Comparison of ENCODE assay signal across 10 cellular contexts in the genomic region with DNA sequence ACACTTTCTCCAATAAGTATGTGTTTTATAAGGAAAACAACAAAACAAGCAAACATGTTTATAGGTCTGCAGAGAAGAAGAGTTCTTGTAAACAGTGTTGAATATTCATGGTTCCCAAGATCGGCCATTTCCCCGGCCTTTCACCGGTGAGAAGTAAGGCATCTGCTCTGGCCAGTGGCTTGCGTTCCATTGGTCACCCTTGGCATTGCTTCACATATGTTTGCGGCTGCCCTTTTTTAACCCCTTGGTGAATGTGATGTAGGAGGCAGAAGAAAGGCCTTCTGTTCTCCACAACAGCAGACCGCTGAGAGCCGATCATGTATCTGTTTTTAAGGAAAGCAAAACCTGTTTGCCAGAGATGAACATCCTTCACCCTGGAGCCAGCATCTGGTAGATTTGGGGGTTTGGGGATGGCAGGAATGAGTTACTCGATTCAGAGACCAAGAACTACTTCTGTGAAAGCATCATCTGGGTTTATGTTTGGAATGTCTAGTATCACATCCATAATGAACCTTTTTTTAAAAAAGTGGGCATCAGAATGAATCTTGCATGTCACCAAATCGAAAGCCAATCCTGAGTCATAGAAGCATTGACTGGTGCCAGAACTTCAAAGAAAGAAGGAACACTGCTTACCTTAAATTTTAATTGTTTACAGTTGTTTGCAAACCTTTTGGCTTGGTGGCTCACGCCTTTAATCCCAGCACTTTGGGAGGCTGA.
DNase-seq lines count a peak whose midpoint lies in the region.
"Had no signal": no experiment of that assay in that cellular context is flagged by ENCODE, and none has a peak within 500 bp of the region (broad histone marks: within the 10 kb centered on the region; RNA-seq: fewer than 3 reads in every experiment).

No MANE protein-coding gene starts in this region.

- peak overlapping the region; percentile 92 for H3K27ac ChIP-seq in ACC112 (ENCODE audit: low read depth, low read length)
- peak overlapping the region; percentile 87 for H3K27ac ChIP-seq in cingulate gyrus (ENCODE audit: low read depth, low read length)
- H3K27ac ChIP-seq: uterus had no signal

- H2AFZ ChIP-seq in ACC112 (ENCODE audit: low read length, unreplicated experiment) = no peak overlapping the region

- H3K79me2 ChIP-seq in ACC112 (ENCODE audit: control insufficient read depth, insufficient read depth, low read length, unreplicated experiment) = peaks cover 39% of the 10 kb centered on the region

- DNase-seq in LHCN-M2 (ENCODE audit: low read depth) (peak; percentile 91), midbrain (lab: John Stamatoyannopoulos, UW) (peak; percentile 70), NCI-H524 (lab: John Stamatoyannopoulos, UW) (no peak), HT-29 (ENCODE audit: low spot score) (no peak), DMS153 (lab: John Stamatoyannopoulos, UW) (no peak), middle frontal gyrus (ENCODE audit: extremely low spot score, low spot score) (no peak)
- DNase-seq: Kasumi-1 had no signal

- peak overlapping the region; percentile 31 for H3K4me3 ChIP-seq in ACC112 (ENCODE audit: low read depth, low read length)
- H3K4me3 ChIP-seq: uterus had no signal

- H3K36me3 ChIP-seq in ACC112 (ENCODE audit: insufficient read depth, low read length) = no peaks in the 10 kb centered on the region
- H3K36me3 ChIP-seq: uterus had no signal

- H3K27me3 ChIP-seq in ACC112 (ENCODE audit: insufficient read depth, low read length) = no peaks in the 10 kb centered on the region
- H3K27me3 ChIP-seq: uterus had no signal

- peaks cover 29% of the 10 kb centered on the region for H3K4me1 ChIP-seq in ACC112 (ENCODE audit: control insufficient read depth, insufficient read depth, low read length, unreplicated experiment)

Comparison
In these comparisons a context has a peak if more than half of its experiments do, and no peak if none do; other contexts are left out.
1. DNase-seq: peak in LHCN-M2 (single experiment) and midbrain (single experiment); none in NCI-H524 (0 of 2), HT-29 (single experiment), DMS153 (single experiment) and middle frontal gyrus (single experiment).